Comparison of ENCODE assay signal across 8 cellular contexts in genomic region chr4:176789955-176790354, GRCh38. TPM values are rescaled to one million over a fixed set of nuclear protein-coding genes. Genes with fewer than 3 reads are reported as not detected.
A peak's percentile ranks its signal among the peaks of the same experiment; 100 is the strongest.
DNase-seq lines count a peak whose midpoint lies in the region; ATAC-seq, FAIRE-seq and TF ChIP-seq lines count a peak whose summit lies in the region.

No MANE protein-coding gene starts in this region.

- peak; percentile 50; a peak in 3 of 5 replicates for TF ChIP-seq RAD21 in A549 (conservative IDR thresholded peaks at IDR 0.05 in 1 of 2, IDR thresholded peaks at IDR 0.05 in 1 of 2)

- H3K4me3 ChIP-seq in A549: peak overlapping the region; percentile 92; the same call in 1 of the 3 replicates
- peak overlapping the region; percentile 23 to 30 for H3K4me3 ChIP-seq in muscle layer of duodenum (ENCODE audit: low read depth in 1 of 2, low read length in 2 of 2)

- no peaks in the 10 kb centered on the region for H3K36me3 Mint-ChIP-seq in activated naive CD4-positive, alpha-beta T cell treated with anti-CD3 and anti-CD28 coated beads for 36 hours (ENCODE audit: low read depth)

- H3K27ac Mint-ChIP-seq in activated naive CD4-positive, alpha-beta T cell treated with anti-CD3 and anti-CD28 coated beads for 36 hours: no peak overlapping the region

- H3K27me3 ChIP-seq in muscle layer of duodenum (ENCODE audit: low read depth, low read length): no peaks in the 10 kb centered on the region

- ATAC-seq in A549 (no peak), HG02852 (IDR thresholded peaks at IDR 0.05; ENCODE audit: unreplicated experiment) (peak; percentile 62)

- peaks cover 5% of the 10 kb centered on the region for H3K4me1 Mint-ChIP-seq in activated naive CD4-positive, alpha-beta T cell treated with anti-CD3 and anti-CD28 coated beads for 36 hours (ENCODE audit: low read depth)

- POLR2A ChIA-PET in A549 (lab: Yijun Ruan, JAX): no interaction called here

- H3K27ac ChIP-seq in A549 (peak overlapping the region in 1 of 2 experiments; percentile 64; a peak in 2 of 6 replicates), muscle layer of duodenum (ENCODE audit: low read length) (no peak overlapping the region)

- TF ChIP-seq EP300 in A549 (IDR thresholded peaks at IDR 0.05): no peak

- H3K4me2 ChIP-seq in A549: peak overlapping the region; percentile 85

- peaks cover 46% of the 10 kb centered on the region for H3K27me3 Mint-ChIP-seq in activated naive CD4-positive, alpha-beta T cell treated with anti-CD3 and anti-CD28 coated beads for 36 hours (ENCODE audit: low read depth)

- TF ChIP-seq POLR2A in A549 (IDR thresholded peaks at IDR 0.05; ENCODE audit: low read length): no peak

- no peak for FAIRE-seq in A549 (lab: Jason Lieb, UNC)

- H3K4me1 ChIP-seq in A549 (peaks cover 38% of the 10 kb centered on the region), muscle layer of duodenum (ENCODE audit: control insufficient read depth in 1 of 2, insufficient read depth in 2 of 2, low read length in 2 of 2) (no peaks in the 10 kb centered on the region)

- DNase-seq in A549 (ENCODE audit: low read depth in 1 of 2, low spot score in 1 of 2): peak in 1 of 2 experiments; percentile 70
- peak; percentile 11 for DNase-seq in NCI-H226
- DNase-seq in dedifferentiated amniotic fluid mesenchymal stem cell (ENCODE audit: extremely low spot score): peak; percentile 66
- DNase-seq in ureter (ENCODE audit: low spot score): no peak
- no peak for DNase-seq in activated naive CD4-positive, alpha-beta T cell treated with anti-CD3 and anti-CD28 coated beads for 36 hours

- TF ChIP-seq CTCF in A549 (IDR thresholded peaks at IDR 0.05) (peak; percentile 53), GM12874 (IDR thresholded peaks at IDR 0.05; ENCODE audit: insufficient read depth, low read depth, low read length) (peak; percentile 53)

- H3K4me3 Mint-ChIP-seq in activated naive CD4-positive, alpha-beta T cell treated with anti-CD3 and anti-CD28 coated beads for 36 hours: no peak overlapping the region

- no peaks in the 10 kb centered on the region for H3K9me3 Mint-ChIP-seq in activated naive CD4-positive, alpha-beta T cell treated with anti-CD3 and anti-CD28 coated beads for 36 hours

- intact Hi-C loops in activated naive CD4-positive, alpha-beta T cell treated with anti-CD3 and anti-CD28 coated beads for 36 hours (cut with micrococcal nuclease): loop anchor here (1.0 to 10.0 kb wide), 3 partner anchors 55 to 257 kb away; no protein-coding TSS in a partner anchor

- CTCF ChIA-PET in A549 (lab: Yijun Ruan, JAX): no interaction called here
- CTCF ChIA-PET in activated naive CD4-positive, alpha-beta T cell treated with anti-CD3 and anti-CD28 coated beads for 36 hours (lab: Charles Lee): no interaction called here

- H3K9me3 ChIP-seq in A549 (no peaks in the 10 kb centered on the region), muscle layer of duodenum (ENCODE audit: control insufficient read depth in 1 of 2, low read length in 2 of 2) (no peaks in the 10 kb centered on the region)

- peaks cover 0 to 9% of the 10 kb centered on the region in 2 donors for H3K36me3 ChIP-seq in muscle layer of duodenum (ENCODE audit: control insufficient read depth in 1 of 2, insufficient read depth in 2 of 2, low read length in 2 of 2)

- WGBS in A549 (ENCODE audit: missing lambda C conversion rate): 33% methylated on average over 1 of the region's 1 CpG

TF ChIP-seq in A549, 52 proteins besides CTCF, POLR2A, EP300 and RAD21:
- TF ChIP-seq ESRRA (IDR thresholded peaks at IDR 0.05; ENCODE audit: borderline replicate concordance, low read length) (no peak), SMC3 (IDR thresholded peaks at IDR 0.05) (peak; percentile 57)

RNA-seq across cellular contexts. Expression of gene VEGFC, which starts 2.8 kb away (rescaled TPM):
- polyA plus RNA-seq in A549 (2011; rRNA removed) (14.4 and 17.1 TPM in 2 replicates), A549 (2017; fragmentation: RNase III; extraction: RNeasy Plus Mini Kit Qiagen cat#74134 plus additional on column Dnase treatment) (10.0 to 11.6 TPM (median 11.2 TPM) in 3 replicates)
- 5.0 and 6.1 TPM in 2 replicates for polyA plus RNA-seq in A549 (2012; cell fraction: cytosol; rRNA removed)
- 3.4 and 4.9 TPM in 2 replicates for polyA plus RNA-seq in A549 (2012; cell fraction: nucleus; rRNA removed)
- polyA minus RNA-seq in A549 (2011; rRNA and poly(A)+ RNA removed): 11.0 and 12.1 TPM in 2 replicates
- total RNA-seq in ureter: 13.7 TPM
- not detected for total RNA-seq in activated naive CD4-positive, alpha-beta T cell treated with anti-CD3 and anti-CD28 coated beads for 36 hours

Comparison
In these comparisons a context has a peak if more than half of its experiments do, and no peak if none do; other contexts are left out.
1. DNase-seq: peak in NCI-H226 (single experiment) and dedifferentiated amniotic fluid mesenchymal stem cell (single experiment); none in ureter (single experiment) and activated naive CD4-positive, alpha-beta T cell treated with anti-CD3 and anti-CD28 coated beads for 36 hours (single experiment).
2. RNA of gene VEGFC, which starts 2.8 kb away (total RNA-seq): 13.7 TPM in ureter (single experiment); not detected in activated naive CD4-positive, alpha-beta T cell treated with anti-CD3 and anti-CD28 coated beads for 36 hours; every median in the first group is over 10 times any median in the second.